In genomic region chr3:48468329-48468731, GRCh38 we compare ENCODE assay signal across 9 cellular contexts. TPM values are rescaled to one million over a fixed set of nuclear protein-coding genes. Genes with fewer than 3 reads are reported as not detected.
A peak's percentile ranks its signal among the peaks of the same experiment; 100 is the strongest.
DNase-seq lines count a peak whose midpoint lies in the region; ATAC-seq and TF ChIP-seq lines count a peak whose summit lies in the region.
"Had no signal": no experiment of that assay in that cellular context is flagged by ENCODE, and none has a peak within 500 bp of the region (broad histone marks: within the 10 kb centered on the region; RNA-seq: fewer than 3 reads in every experiment).

No MANE protein-coding gene starts in this region.

- H3K36me3 Mint-ChIP-seq in T-cell (peaks cover 22% of the 10 kb centered on the region), glutamatergic neuron (ENCODE audit: unreplicated experiment) (peaks cover 12% of the 10 kb centered on the region)
- peaks cover 19 to 53% of the 10 kb centered on the region in 2 donors for H3K36me3 Mint-ChIP-seq in stimulated activated naive B cell treated with anti-CD40 and anti-IgM and Interleukin-4, amounts not matched to agents 10 μg/mL and 1 μg/mL and 100 μg/mL, for 72 hours

- H3K9me3 Mint-ChIP-seq in T-cell, result no peaks in the 10 kb centered on the region
- peaks cover 12% of the 10 kb centered on the region for H3K9me3 Mint-ChIP-seq in glutamatergic neuron (ENCODE audit: unreplicated experiment)
- no peaks in the 10 kb centered on the region for H3K9me3 Mint-ChIP-seq in stimulated activated naive B cell treated with anti-CD40 and anti-IgM and Interleukin-4, amounts not matched to agents 10 μg/mL and 1 μg/mL and 100 μg/mL, for 72 hours

- ATAC-seq in T-cell (replicated peaks in 1 of 4), result no peak
- no peak for ATAC-seq in stimulated activated naive B cell treated with anti-CD40 and anti-IgM and Interleukin-4, amounts not matched to agents 10 μg/mL and 1 μg/mL and 100 μg/mL, for 72 hours (replicated peaks)

- peak overlapping the region; percentile 83 to 88 (median 85) for H3K4me3 Mint-ChIP-seq in T-cell
- peak overlapping the region; percentile 64 for H3K4me3 Mint-ChIP-seq in glutamatergic neuron (ENCODE audit: unreplicated experiment)
- H3K4me3 Mint-ChIP-seq in stimulated activated naive B cell treated with anti-CD40 and anti-IgM and Interleukin-4, amounts not matched to agents 10 μg/mL and 1 μg/mL and 100 μg/mL, for 72 hours, result peak overlapping the region; percentile 94

- H3K27me3 Mint-ChIP-seq in T-cell (no peaks in the 10 kb centered on the region), glutamatergic neuron (ENCODE audit: unreplicated experiment) (peaks cover 14% of the 10 kb centered on the region)
- no peaks in the 10 kb centered on the region for H3K27me3 Mint-ChIP-seq in stimulated activated naive B cell treated with anti-CD40 and anti-IgM and Interleukin-4, amounts not matched to agents 10 μg/mL and 1 μg/mL and 100 μg/mL, for 72 hours

- CTCF ChIA-PET in T-cell (lab: Charles Lee), result interaction anchor here (0.6 to 2.9 kb wide), 2 partner anchors 22 to 32 kb away, joined by 3 to 13 read pairs; no protein-coding TSS in a partner anchor

- DNase-seq in DMS53 (lab: John Stamatoyannopoulos, UW) (peak; percentile 18), DMS53 treated with DMSO at 0.1 percent for 48 hours (lab: John Stamatoyannopoulos, UW; ENCODE audit: unreplicated experiment) (no peak), T-cell (no peak), glutamatergic neuron (no peak), RKO (ENCODE audit: low spot score) (no peak), GF-D8 (lab: John Stamatoyannopoulos, UW) (no peak)
- no peak for DNase-seq in stimulated activated naive B cell treated with anti-CD40 and anti-IgM and Interleukin-4, amounts not matched to agents 10 μg/mL and 1 μg/mL and 100 μg/mL, for 72 hours
- DNase-seq in stimulated activated CD4-positive, alpha-beta T cell treated with anti-CD3 and anti-CD28 coated beads, Interleukin-4, amount 100 ng/mL, for 1 hour, result no peak
- DNase-seq: 8988T had no signal

- H3K27ac Mint-ChIP-seq in T-cell (peak overlapping the region; percentile 94 to 95), glutamatergic neuron (ENCODE audit: unreplicated experiment) (peak overlapping the region; percentile 98)
- H3K27ac Mint-ChIP-seq in stimulated activated naive B cell treated with anti-CD40 and anti-IgM and Interleukin-4, amounts not matched to agents 10 μg/mL and 1 μg/mL and 100 μg/mL, for 72 hours, result peak overlapping the region; percentile 97

- TF ChIP-seq CTCF in glutamatergic neuron (IDR thresholded peaks at IDR 0.05; ENCODE audit: partially characterized antibody, unreplicated experiment), result no peak

- POLR2A ChIA-PET in T-cell (lab: Charles Lee), result interaction anchor here in 1 of 2 donors (0.5 kb wide), 1 partner anchor 80 kb away, joined by 3 read pairs; no protein-coding TSS in a partner anchor

- H3K4me1 Mint-ChIP-seq in T-cell (peaks cover 57 to 67% (median 66%) of the 10 kb centered on the region in 3 donors), glutamatergic neuron (ENCODE audit: low read depth, unreplicated experiment) (peaks cover 33% of the 10 kb centered on the region)
- H3K4me1 Mint-ChIP-seq in stimulated activated naive B cell treated with anti-CD40 and anti-IgM and Interleukin-4, amounts not matched to agents 10 μg/mL and 1 μg/mL and 100 μg/mL, for 72 hours, result peaks cover 49 to 59% of the 10 kb centered on the region in 2 donors

RNA-seq across cellular contexts. Expression of gene ATRIP, which starts 21.8 kb away (rescaled TPM):
- total RNA-seq in T-cell (10 to 100 TPM in 3 of 5 donors, 1 to 10 TPM in 2; 7.8 to 14.9 (median 12.8) TPM), glutamatergic neuron (ENCODE audit: unreplicated experiment) (15.8 TPM)

RNA-seq across cellular contexts. Expression of gene TMA7, which starts 28.3 kb away (rescaled TPM):
- total RNA-seq in T-cell, result 100 to 1,000 TPM; 216 to 245 (median 229) TPM
- total RNA-seq in glutamatergic neuron (ENCODE audit: unreplicated experiment), result 154 TPM

RNA-seq across cellular contexts. Expression of gene CCDC51, which starts 28.4 kb away (rescaled TPM):
- 1 to 10 TPM; 5.0 to 7.9 (median 6.4) TPM for total RNA-seq in T-cell
- total RNA-seq in glutamatergic neuron (ENCODE audit: unreplicated experiment), result 15.3 TPM

RNA-seq across cellular contexts. Expression of gene SHISA5, which starts 35.6 kb away (rescaled TPM):
- 100 to 1,000 TPM; 156 to 258 (median 217) TPM for total RNA-seq in T-cell
- 261 TPM for total RNA-seq in glutamatergic neuron (ENCODE audit: unreplicated experiment)

RNA-seq across cellular contexts. Expression of gene PLXNB1, which starts 38.4 kb away (rescaled TPM):
- total RNA-seq in T-cell, result 1 to 10 TPM; 2.5 to 6.9 (median 5.9) TPM
- total RNA-seq in glutamatergic neuron (ENCODE audit: unreplicated experiment), result 195 TPM
